In genomic region chr3:15858547-15859506, GRCh38 we compare ENCODE assay signal across 8 cellular contexts.
DNase-seq lines count a peak whose midpoint lies in the region; ATAC-seq, FAIRE-seq and TF ChIP-seq lines count a peak whose summit lies in the region.

No MANE protein-coding gene starts in this region.

- H3K27me3 ChIP-seq in GM23248 (replicated peaks; ENCODE audit: insufficient read depth) (no peaks in the 10 kb centered on the region), Karpas-422 (ENCODE audit: low read length) (no peaks in the 10 kb centered on the region), lower lobe of right lung (ENCODE audit: low read depth) (no peaks in the 10 kb centered on the region)

- in situ Hi-C loops in GM23248 (cut with MboI) = no loop called here

- 6 to 9% methylated on average over 35 to 41 of the region's 70 CpGs for WGBS in GM23248 (ENCODE audit: low coverage in 1 of 2, low lambda C conversion rate in 2 of 2, missing lambda C conversion rate in 2 of 2), 2 experiments

- peak; percentile 52 for DNase-seq in GM12891 (ENCODE audit: insufficient read length, low spot score)
- peak; percentile 32 for DNase-seq in GM23248
- peak; percentile 93 for DNase-seq in Karpas-422
- peak; percentile 24 to 38 (median 34) for DNase-seq in activated CD4-positive, CD25-positive, alpha-beta regulatory T cell (lab: John Stamatoyannopoulos, UW)
- DNase-seq in choroid plexus epithelial cell (ENCODE audit: low read depth) = peak; percentile 17
- peak; percentile 81 for DNase-seq in lower lobe of right lung
- DNase-seq in stimulated activated CD4-positive, alpha-beta T cell treated with anti-CD3 and anti-CD28 coated beads, TNF-alpha, amount 100 ng/mL, for 48 hours (ENCODE audit: low read depth in 3 of 3) = peak; percentile 27 to 55 (median 41)
- DNase-seq in NCI-H1694 treated with DMSO at 0.1 percent for 48 hours (lab: John Stamatoyannopoulos, UW) = no peak

- H3K79me2 ChIP-seq in GM23248 (ENCODE audit: insufficient read depth) = peaks cover 51% of the 10 kb centered on the region
- H3K79me2 ChIP-seq in Karpas-422 (ENCODE audit: low read length) = peaks cover 54% of the 10 kb centered on the region

- intact Hi-C loops in lower lobe of right lung (cut with DNase I) = no loop called here

- H2AFZ ChIP-seq in GM23248 = peak overlapping the region; percentile 90
- peak overlapping the region; percentile 45; the same call in 1 of the 2 replicates for H2AFZ ChIP-seq in Karpas-422 (ENCODE audit: low read length)

- H3K9me3 ChIP-seq in GM23248 (ENCODE audit: low read depth) (no peaks in the 10 kb centered on the region), Karpas-422 (ENCODE audit: low read length) (peaks cover 5% of the 10 kb centered on the region; the same call in 1 of the 2 replicates), lower lobe of right lung (no peaks in the 10 kb centered on the region)

- TF ChIP-seq CTCF in choroid plexus epithelial cell (conservative IDR thresholded peaks at IDR 0.05; ENCODE audit: low read depth, low read length) (no peak), lower lobe of right lung (IDR thresholded peaks at IDR 0.05) (no peak)

- H3K4me3 ChIP-seq in GM23248 = peak overlapping the region; percentile 98
- peak overlapping the region; percentile 73 for H3K4me3 ChIP-seq in Karpas-422 (ENCODE audit: low read length)
- peak overlapping the region; percentile 79 for H3K4me3 ChIP-seq in choroid plexus epithelial cell (ENCODE audit: low read depth, low read length)
- peak overlapping the region; percentile 98 for H3K4me3 ChIP-seq in lower lobe of right lung

- peak overlapping the region; percentile 80 for H3K9ac ChIP-seq in GM23248
- H3K9ac ChIP-seq in Karpas-422 (ENCODE audit: low read length) = peak overlapping the region; percentile 90

- H3K4me2 ChIP-seq in GM23248 (ENCODE audit: unreplicated experiment) = peak overlapping the region; percentile 84
- H3K4me2 ChIP-seq in Karpas-422 (ENCODE audit: low read depth, low read length, poor library complexity, severe bottlenecking) = peak overlapping the region; percentile 73

- ATAC-seq in lower lobe of right lung = peak; percentile 78 to 84

- peak; percentile 93 for FAIRE-seq in GM12891 (lab: Jason Lieb, UNC)

- H3K36me3 ChIP-seq in GM23248 (ENCODE audit: low read depth) (no peaks in the 10 kb centered on the region), Karpas-422 (ENCODE audit: insufficient read depth, low read length) (peaks cover 30% of the 10 kb centered on the region), lower lobe of right lung (no peaks in the 10 kb centered on the region)

- H3K4me1 ChIP-seq in GM23248 (ENCODE audit: insufficient read depth) = peaks cover 6% of the 10 kb centered on the region; the same call in 1 of the 2 replicates
- H3K4me1 ChIP-seq in Karpas-422 (ENCODE audit: low read length) = peaks cover 27% of the 10 kb centered on the region
- H3K4me1 ChIP-seq in lower lobe of right lung = peaks cover 12% of the 10 kb centered on the region

- H3F3A ChIP-seq in GM23248 (ENCODE audit: insufficient read depth) = 0 out of 2 replicates have a peak, but pooled peaks cover 11% of the 10 kb centered on the region

- TF ChIP-seq POLR2A in GM12891 (IDR thresholded peaks at IDR 0.05; ENCODE audit: low read depth, low read length) = no peak

- H3K9me2 ChIP-seq in GM23248 (ENCODE audit: insufficient read depth) (no peaks in the 10 kb centered on the region), Karpas-422 (replicated peaks; ENCODE audit: insufficient read depth, low read length) (no peaks in the 10 kb centered on the region)

- H4K20me1 ChIP-seq in GM23248 (ENCODE audit: insufficient read depth) (no peaks in the 10 kb centered on the region), Karpas-422 (ENCODE audit: insufficient read depth, low read depth, low read length) (0 out of 2 replicates have a peak, but pooled peaks cover 5% of the 10 kb centered on the region)

- H3K27ac ChIP-seq in GM23248 = no peak overlapping the region
- H3K27ac ChIP-seq in Karpas-422 (ENCODE audit: low read length) = peak overlapping the region; percentile 65
- H3K27ac ChIP-seq in lower lobe of right lung = peak overlapping the region; percentile 83

TF ChIP-seq in GM12891, 5 proteins besides CTCF, POLR2A, EP300 and RAD21:
- TF ChIP-seq SPI1 (IDR thresholded peaks at IDR 0.05; ENCODE audit: low read depth, low read length) = peak; percentile 89
- no peak for TF ChIP-seq POLR2AphosphoS5 (IDR thresholded peaks at IDR 0.05; ENCODE audit: low read depth, low read length)
- TF ChIP-seq POU2F2 (IDR thresholded peaks at IDR 0.05; ENCODE audit: low read depth, low read length) = peak; percentile 43; the same call in 1 of the 2 replicates
- no peak for TF ChIP-seq PAX5 (IDR thresholded peaks at IDR 0.05; ENCODE audit: insufficient read depth, low read length, severe bottlenecking)
- 0 out of 2 replicates have a peak, but pooled peaks have one; percentile 18 for TF ChIP-seq TAF1 (IDR thresholded peaks at IDR 0.05; ENCODE audit: low read depth, low read length)
TF ChIP-seq in GM12891: peak in this region for 3.
